In genomic region chr7:138935438-138936079, GRCh38 we compare ENCODE assay signal across 9 cellular contexts. TPM values are rescaled to one million over a fixed set of nuclear protein-coding genes. Genes with fewer than 3 reads are reported as not detected.
DNase-seq lines count a peak whose midpoint lies in the region; ATAC-seq and TF ChIP-seq lines count a peak whose summit lies in the region.
"Had no signal": no experiment of that assay in that cellular context is flagged by ENCODE, and none has a peak within 500 bp of the region (broad histone marks: within the 10 kb centered on the region; RNA-seq: fewer than 3 reads in every experiment).

No MANE protein-coding gene starts in this region.

- H3K27me3 Mint-ChIP-seq in activated CD8-positive, alpha-beta memory T cell treated with anti-CD3 and anti-CD28 coated beads, Interleukin-2, amount 10 ng/mL, durations not matched to agents 7 days and 5 days = peaks cover 10% of the 10 kb centered on the region
- H3K27me3 Mint-ChIP-seq in activated T-cell treated with anti-CD3 and anti-CD28 coated beads, Interleukin-2, amount 50 U/mL, for 72 hours (ENCODE audit: low read depth) = no peaks in the 10 kb centered on the region

- TF ChIP-seq CTCF in heart left ventricle (IDR thresholded peaks at IDR 0.05) = no peak

- H3K4me1 Mint-ChIP-seq in activated CD8-positive, alpha-beta memory T cell treated with anti-CD3 and anti-CD28 coated beads, Interleukin-2, amount 10 ng/mL, durations not matched to agents 7 days and 5 days = no peaks in the 10 kb centered on the region
- no peaks in the 10 kb centered on the region for H3K4me1 Mint-ChIP-seq in activated T-cell treated with anti-CD3 and anti-CD28 coated beads, Interleukin-2, amount 50 U/mL, for 72 hours (ENCODE audit: low read depth)

- no peak overlapping the region for H3K4me3 Mint-ChIP-seq in activated CD8-positive, alpha-beta memory T cell treated with anti-CD3 and anti-CD28 coated beads, Interleukin-2, amount 10 ng/mL, durations not matched to agents 7 days and 5 days
- no peak overlapping the region for H3K4me3 Mint-ChIP-seq in activated T-cell treated with anti-CD3 and anti-CD28 coated beads, Interleukin-2, amount 50 U/mL, for 72 hours

- peaks cover 0 to 18% (median 11%) of the 10 kb centered on the region in 12 donors for H3K4me1 ChIP-seq in heart left ventricle

- H3K36me3 Mint-ChIP-seq in activated CD8-positive, alpha-beta memory T cell treated with anti-CD3 and anti-CD28 coated beads, Interleukin-2, amount 10 ng/mL, durations not matched to agents 7 days and 5 days = no peaks in the 10 kb centered on the region
- H3K36me3 Mint-ChIP-seq in activated T-cell treated with anti-CD3 and anti-CD28 coated beads, Interleukin-2, amount 50 U/mL, for 72 hours (ENCODE audit: insufficient read depth in 2 of 2) = no peaks in the 10 kb centered on the region

- DNase-seq in activated CD8-positive, alpha-beta memory T cell treated with anti-CD3 and anti-CD28 coated beads, Interleukin-2, amount 10 ng/mL, durations not matched to agents 7 days and 5 days = peak; percentile 12
- DNase-seq in activated CD8-positive, alpha-beta memory T cell treated with anti-CD3 and anti-CD28 coated beads for 24 hours = no peak
- DNase-seq in heart left ventricle (peak in 1 of 5 donors; percentile 38), NOMO-1 treated with dmso at 0.1 percent for 144 hours (lab: John Stamatoyannopoulos, UW; ENCODE audit: unreplicated experiment) (no peak)
- no peak for DNase-seq in activated T-cell treated with anti-CD3 and anti-CD28 coated beads, Interleukin-2, amount 50 U/mL, for 72 hours

- no peaks in the 10 kb centered on the region for H3K9me3 Mint-ChIP-seq in activated CD8-positive, alpha-beta memory T cell treated with anti-CD3 and anti-CD28 coated beads, Interleukin-2, amount 10 ng/mL, durations not matched to agents 7 days and 5 days (ENCODE audit: low read depth)
- no peaks in the 10 kb centered on the region for H3K9me3 Mint-ChIP-seq in activated T-cell treated with anti-CD3 and anti-CD28 coated beads, Interleukin-2, amount 50 U/mL, for 72 hours

- CTCF ChIA-PET in activated CD8-positive, alpha-beta memory T cell treated with anti-CD3 and anti-CD28 coated beads, Interleukin-2, amount 10 ng/mL, durations not matched to agents 7 days and 5 days (lab: Charles Lee) = no interaction called here

- no peaks in the 10 kb centered on the region for H3K9me3 ChIP-seq in heart left ventricle

- intact Hi-C loops in heart left ventricle (cut with DNase I) = loop anchor here in 1 of 10 donors (5.0 kb wide), 1 partner anchor 43 kb away; no protein-coding TSS in a partner anchor

- no peak overlapping the region for H3K4me3 ChIP-seq in heart left ventricle
- H3K4me3 ChIP-seq: BLaER1 treated with 17β-estradiol and CSF1 and Interleukin-3, amounts not matched to agents 10 nM and 100 nM had no signal

- 37 to 47% (median 45%) methylated on average over 7 of the region's 7 CpGs for WGBS in heart left ventricle, 4 donors

- no peak overlapping the region for H3K27ac Mint-ChIP-seq in activated CD8-positive, alpha-beta memory T cell treated with anti-CD3 and anti-CD28 coated beads, Interleukin-2, amount 10 ng/mL, durations not matched to agents 7 days and 5 days
- H3K27ac Mint-ChIP-seq in activated T-cell treated with anti-CD3 and anti-CD28 coated beads, Interleukin-2, amount 50 U/mL, for 72 hours = no peak overlapping the region

- ATAC-seq in activated CD8-positive, alpha-beta memory T cell treated with anti-CD3 and anti-CD28 coated beads, Interleukin-2, amount 10 ng/mL, durations not matched to agents 7 days and 5 days = no peak
- peak; percentile 99 for ATAC-seq in SK-N-SH treated with all-trans-retinoic acid at 6 μM for 48 hours
- ATAC-seq in heart left ventricle = peak; percentile 58 to 89 (median 76)
- ATAC-seq in activated T-cell treated with anti-CD3 and anti-CD28 coated beads, Interleukin-2, amount 50 U/mL, for 72 hours (replicated peaks in 1 of 2) = no peak
- no peak for ATAC-seq in HG02970 (IDR thresholded peaks at IDR 0.05; ENCODE audit: low FRiP score, unreplicated experiment)
- ATAC-seq in HG02938 (IDR thresholded peaks at IDR 0.05; ENCODE audit: unreplicated experiment) = no peak

- H3K36me3 ChIP-seq in heart left ventricle = no peaks in the 10 kb centered on the region

- H3K27ac ChIP-seq in heart left ventricle = peak overlapping the region in 8 of 12 donors; percentile 2 to 50 (median 26)
- H3K27ac ChIP-seq: BLaER1 treated with 17β-estradiol and CSF1 and Interleukin-3, amounts not matched to agents 10 nM and 100 nM had no signal

- TF ChIP-seq POLR2A in heart left ventricle (IDR thresholded peaks at IDR 0.05) = no peak

- no peaks in the 10 kb centered on the region for H3K27me3 ChIP-seq in heart left ventricle
- H3K27me3 ChIP-seq: BLaER1 treated with 17β-estradiol and CSF1 and Interleukin-3, amounts not matched to agents 10 nM and 100 nM had no signal

TF ChIP-seq in SK-N-SH treated with all-trans-retinoic acid at 6 μM for 48 hours, 23 proteins besides CTCF, POLR2A, EP300 and RAD21 (continues in another document):
- peak; percentile 85 for TF ChIP-seq TSHZ2 (CRISPR knock-in tag; IDR thresholded peaks at IDR 0.05)
- TF ChIP-seq SNAI2 (CRISPR knock-in tag; IDR thresholded peaks at IDR 0.05) = peak; percentile 86; the same call in 1 of the 2 replicates
- TF ChIP-seq RARB (CRISPR knock-in tag; IDR thresholded peaks at IDR 0.05) = no peak
- no peak for TF ChIP-seq GLIS3 (CRISPR knock-in tag; IDR thresholded peaks at IDR 0.05)
- TF ChIP-seq ZFP30 (CRISPR knock-in tag; IDR thresholded peaks at IDR 0.05) = no peak
- TF ChIP-seq ESRRG (CRISPR knock-in tag; IDR thresholded peaks at IDR 0.05) = no peak
- TF ChIP-seq CREB5 (CRISPR knock-in tag; IDR thresholded peaks at IDR 0.05; ENCODE audit: low read depth) = peak; percentile 83; the same call in 1 of the 2 replicates
- TF ChIP-seq ZC3H10 (CRISPR knock-in tag; IDR thresholded peaks at IDR 0.05) = no peak
- no peak for TF ChIP-seq CSDC2 (CRISPR knock-in tag; IDR thresholded peaks at IDR 0.05)
- peak; percentile 58 for TF ChIP-seq ISL1 (CRISPR knock-in tag; IDR thresholded peaks at IDR 0.05)
- no peak for TF ChIP-seq PATZ1 (CRISPR knock-in tag; IDR thresholded peaks at IDR 0.05; ENCODE audit: borderline replicate concordance)
- TF ChIP-seq TOX (CRISPR knock-in tag; IDR thresholded peaks at IDR 0.05; ENCODE audit: borderline replicate concordance) = no peak
- 0 out of 2 replicates have a peak, but pooled peaks have one; percentile 16 for TF ChIP-seq ZFP3 (CRISPR knock-in tag; IDR thresholded peaks at IDR 0.05)
- TF ChIP-seq ZNF70 (CRISPR knock-in tag; IDR thresholded peaks at IDR 0.05) = no peak

RNA-seq across cellular contexts. Expression of gene KIAA1549, which starts 45.6 kb away (rescaled TPM):
- total RNA-seq in activated CD8-positive, alpha-beta memory T cell treated with anti-CD3 and anti-CD28 coated beads, Interleukin-2, amount 10 ng/mL, durations not matched to agents 7 days and 5 days = 1 to 10 TPM in 1 of 2 experiments, under 1 TPM in 1; 0.61 to 1.1 TPM
- total RNA-seq in heart left ventricle = 1 to 10 TPM; 1.3 to 4.8 (median 2.1) TPM
- 1 to 10 TPM in 1 of 2 donors, under 1 TPM in 1; 0.91 to 1.4 TPM for polyA plus RNA-seq in heart left ventricle
- 1 to 10 TPM in 1 of 2 donors, under 1 TPM in 1; 0.93 to 1.7 TPM for total RNA-seq in activated T-cell treated with anti-CD3 and anti-CD28 coated beads, Interleukin-2, amount 50 U/mL, for 72 hours

Comparison
In these comparisons a context has a peak if more than half of its experiments do, and no peak if none do; other contexts are left out.
1. ATAC-seq: peak in SK-N-SH treated with all-trans-retinoic acid at 6 μM for 48 hours (single experiment) and heart left ventricle (4 of 4); none in activated CD8-positive, alpha-beta memory T cell treated with anti-CD3 and anti-CD28 coated beads, Interleukin-2, amount 10 ng/mL, durations not matched to agents 7 days and 5 days (single experiment), activated T-cell treated with anti-CD3 and anti-CD28 coated beads, Interleukin-2, amount 50 U/mL, for 72 hours (0 of 2), HG02970 (single experiment) and HG02938 (single experiment).